ENCODE assay signal across 2 cellular contexts in genomic region chr6:96015791-96016776, GRCh38.
TF ChIP-seq lines count a peak whose summit lies in the region.

TSS of gene FUT9 (plus strand) at chr6:96015974. CDS start at chr6:96203156, 187,182 bp downstream.

TF ChIP-seq in WTC11, 78 proteins besides CTCF, POLR2A, EP300 and RAD21 (continued from another document and continues in another):
- TF ChIP-seq, protein P1, sequence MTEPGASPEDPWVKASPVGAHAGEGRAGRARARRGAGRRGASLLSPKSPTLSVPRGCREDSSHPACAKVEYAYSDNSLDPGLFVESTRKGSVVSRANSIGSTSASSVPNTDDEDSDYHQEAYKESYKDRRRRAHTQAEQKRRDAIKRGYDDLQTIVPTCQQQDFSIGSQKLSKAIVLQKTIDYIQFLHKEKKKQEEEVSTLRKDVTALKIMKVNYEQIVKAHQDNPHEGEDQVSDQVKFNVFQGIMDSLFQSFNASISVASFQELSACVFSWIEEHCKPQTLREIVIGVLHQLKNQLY (CRISPR knock-in tag; IDR thresholded peaks at IDR 0.05), result no peak
- TF ChIP-seq SP1 (CRISPR knock-in tag; conservative IDR thresholded peaks at IDR 0.05) (no peak), ZBTB21 (CRISPR knock-in tag; IDR thresholded peaks at IDR 0.05; ENCODE audit: borderline replicate concordance) (no peak), NR1H2 (CRISPR knock-in tag; IDR thresholded peaks at IDR 0.05) (no peak), ZNF671 (CRISPR knock-in tag; IDR thresholded peaks at IDR 0.05) (no peak), TCF7 (CRISPR knock-in tag; IDR thresholded peaks at IDR 0.05; ENCODE audit: low read depth) (no peak), FOXK1 (CRISPR knock-in tag; IDR thresholded peaks at IDR 0.05) (no peak; the same call in 1 of the 2 replicates), CREM (CRISPR knock-in tag; IDR thresholded peaks at IDR 0.05) (0 out of 2 replicates have a peak, but pooled peaks have one; percentile 16), ZNF121 (CRISPR knock-in tag; IDR thresholded peaks at IDR 0.05) (no peak), TP53 (CRISPR knock-in tag; IDR thresholded peaks at IDR 0.05) (no peak), ZNF416 (CRISPR knock-in tag; IDR thresholded peaks at IDR 0.05) (no peak), ATF1 (CRISPR knock-in tag; IDR thresholded peaks at IDR 0.05) (no peak; the same call in 1 of the 2 replicates), OVOL2 (CRISPR knock-in tag; IDR thresholded peaks at IDR 0.05; ENCODE audit: borderline replicate concordance) (no peak), IRF2 (CRISPR knock-in tag; IDR thresholded peaks at IDR 0.05; ENCODE audit: borderline replicate concordance, low read depth) (no peak)
- TF ChIP-seq, protein P2, sequence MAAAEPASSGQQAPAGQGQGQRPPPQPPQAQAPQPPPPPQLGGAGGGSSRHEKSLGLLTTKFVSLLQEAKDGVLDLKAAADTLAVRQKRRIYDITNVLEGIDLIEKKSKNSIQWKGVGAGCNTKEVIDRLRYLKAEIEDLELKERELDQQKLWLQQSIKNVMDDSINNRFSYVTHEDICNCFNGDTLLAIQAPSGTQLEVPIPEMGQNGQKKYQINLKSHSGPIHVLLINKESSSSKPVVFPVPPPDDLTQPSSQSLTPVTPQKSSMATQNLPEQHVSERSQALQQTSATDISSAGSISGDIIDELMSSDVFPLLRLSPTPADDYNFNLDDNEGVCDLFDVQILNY (CRISPR knock-in tag; IDR thresholded peaks at IDR 0.05), result no peak; the same call in 1 of the 2 replicates
- TF ChIP-seq, protein P3, sequence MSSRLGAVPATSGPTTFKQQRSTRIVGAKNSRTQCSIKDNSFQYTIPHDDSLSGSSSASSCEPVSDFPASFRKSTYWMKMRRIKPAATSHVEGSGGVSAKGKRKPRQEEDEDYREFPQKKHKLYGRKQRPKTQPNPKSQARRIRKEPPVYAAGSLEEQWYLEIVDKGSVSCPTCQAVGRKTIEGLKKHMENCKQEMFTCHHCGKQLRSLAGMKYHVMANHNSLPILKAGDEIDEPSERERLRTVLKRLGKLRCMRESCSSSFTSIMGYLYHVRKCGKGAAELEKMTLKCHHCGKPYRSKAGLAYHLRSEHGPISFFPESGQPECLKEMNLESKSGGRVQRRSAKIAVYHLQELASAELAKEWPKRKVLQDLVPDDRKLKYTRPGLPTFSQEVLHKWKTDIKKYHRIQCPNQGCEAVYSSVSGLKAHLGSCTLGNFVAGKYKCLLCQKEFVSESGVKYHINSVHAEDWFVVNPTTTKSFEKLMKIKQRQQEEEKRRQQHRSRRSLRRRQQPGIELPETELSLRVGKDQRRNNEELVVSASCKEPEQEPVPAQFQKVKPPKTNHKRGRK (CRISPR knock-in tag; IDR thresholded peaks at IDR 0.05; ENCODE audit: borderline replicate concordance), result no peak
- TF ChIP-seq, protein P4, sequence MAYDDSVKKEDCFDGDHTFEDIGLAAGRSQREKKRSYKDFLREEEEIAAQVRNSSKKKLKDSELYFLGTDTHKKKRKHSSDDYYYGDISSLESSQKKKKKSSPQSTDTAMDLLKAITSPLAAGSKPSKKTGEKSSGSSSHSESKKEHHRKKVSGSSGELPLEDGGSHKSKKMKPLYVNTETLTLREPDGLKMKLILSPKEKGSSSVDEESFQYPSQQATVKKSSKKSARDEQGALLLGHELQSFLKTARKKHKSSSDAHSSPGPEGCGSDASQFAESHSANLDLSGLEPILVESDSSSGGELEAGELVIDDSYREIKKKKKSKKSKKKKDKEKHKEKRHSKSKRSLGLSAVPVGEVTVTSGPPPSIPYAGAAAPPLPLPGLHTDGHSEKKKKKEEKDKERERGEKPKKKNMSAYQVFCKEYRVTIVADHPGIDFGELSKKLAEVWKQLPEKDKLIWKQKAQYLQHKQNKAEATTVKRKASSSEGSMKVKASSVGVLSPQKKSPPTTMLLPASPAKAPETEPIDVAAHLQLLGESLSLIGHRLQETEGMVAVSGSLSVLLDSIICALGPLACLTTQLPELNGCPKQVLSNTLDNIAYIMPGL (CRISPR knock-in tag; IDR thresholded peaks at IDR 0.05), result peak; percentile 94
- TF ChIP-seq, protein P5, sequence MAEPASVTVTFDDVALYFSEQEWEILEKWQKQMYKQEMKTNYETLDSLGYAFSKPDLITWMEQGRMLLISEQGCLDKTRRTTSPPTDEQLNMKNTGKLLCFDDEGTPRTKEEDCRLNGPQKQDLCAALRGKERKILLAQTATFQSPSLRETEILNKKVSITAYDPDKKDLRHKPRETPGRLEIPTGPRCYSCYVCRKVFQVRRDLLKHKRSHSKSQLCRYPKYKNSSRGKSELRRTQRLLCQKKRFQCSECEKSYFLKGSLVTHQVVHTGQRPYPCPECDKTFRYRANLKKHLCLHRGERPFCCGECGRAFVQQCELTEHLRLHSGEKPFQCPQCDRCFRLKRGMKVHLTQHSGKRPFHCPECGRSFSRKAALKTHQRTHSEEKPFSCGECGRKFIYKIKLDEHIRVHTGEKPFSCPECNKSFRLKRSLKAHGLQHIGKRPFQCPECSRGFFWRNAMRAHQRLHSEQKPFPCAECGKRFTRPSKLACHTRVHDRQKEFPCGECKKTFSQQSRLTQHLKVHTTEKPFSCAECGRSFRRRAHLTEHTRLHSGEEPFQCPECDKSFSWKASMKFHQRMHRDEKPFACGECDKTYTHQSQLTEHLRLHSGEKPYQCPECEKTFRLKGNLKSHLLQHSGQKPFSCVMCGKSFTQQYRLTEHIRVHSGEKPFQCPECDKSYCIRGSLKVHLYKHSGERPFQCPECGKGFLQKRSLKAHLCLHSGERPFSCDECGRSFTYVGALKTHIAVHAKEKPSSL (CRISPR knock-in tag; conservative IDR thresholded peaks at IDR 0.05), result no peak
- TF ChIP-seq, protein P6, sequence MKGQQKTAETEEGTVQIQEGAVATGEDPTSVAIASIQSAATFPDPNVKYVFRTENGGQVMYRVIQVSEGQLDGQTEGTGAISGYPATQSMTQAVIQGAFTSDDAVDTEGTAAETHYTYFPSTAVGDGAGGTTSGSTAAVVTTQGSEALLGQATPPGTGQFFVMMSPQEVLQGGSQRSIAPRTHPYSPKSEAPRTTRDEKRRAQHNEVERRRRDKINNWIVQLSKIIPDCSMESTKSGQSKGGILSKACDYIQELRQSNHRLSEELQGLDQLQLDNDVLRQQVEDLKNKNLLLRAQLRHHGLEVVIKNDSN (CRISPR knock-in tag; IDR thresholded peaks at IDR 0.05), result no peak

TF ChIP-seq in HepG2, 621 proteins besides CTCF, POLR2A, EP300 and RAD21 (continued from another document):
- TF ChIP-seq, protein P7, sequence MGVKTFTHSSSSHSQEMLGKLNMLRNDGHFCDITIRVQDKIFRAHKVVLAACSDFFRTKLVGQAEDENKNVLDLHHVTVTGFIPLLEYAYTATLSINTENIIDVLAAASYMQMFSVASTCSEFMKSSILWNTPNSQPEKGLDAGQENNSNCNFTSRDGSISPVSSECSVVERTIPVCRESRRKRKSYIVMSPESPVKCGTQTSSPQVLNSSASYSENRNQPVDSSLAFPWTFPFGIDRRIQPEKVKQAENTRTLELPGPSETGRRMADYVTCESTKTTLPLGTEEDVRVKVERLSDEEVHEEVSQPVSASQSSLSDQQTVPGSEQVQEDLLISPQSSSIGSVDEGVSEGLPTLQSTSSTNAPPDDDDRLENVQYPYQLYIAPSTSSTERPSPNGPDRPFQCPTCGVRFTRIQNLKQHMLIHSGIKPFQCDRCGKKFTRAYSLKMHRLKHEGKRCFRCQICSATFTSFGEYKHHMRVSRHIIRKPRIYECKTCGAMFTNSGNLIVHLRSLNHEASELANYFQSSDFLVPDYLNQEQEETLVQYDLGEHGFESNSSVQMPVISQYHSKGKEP (CRISPR knock-in tag; IDR thresholded peaks at IDR 0.05), result no peak
- TF ChIP-seq DZIP1 (CRISPR knock-in tag; IDR thresholded peaks at IDR 0.05) (no peak), ETS1 (CRISPR knock-in tag; IDR thresholded peaks at IDR 0.05) (no peak), ZNF687 (CRISPR knock-in tag; IDR thresholded peaks at IDR 0.05) (peak; percentile 32; the same call in 1 of the 2 replicates)
- TF ChIP-seq, protein P8, sequence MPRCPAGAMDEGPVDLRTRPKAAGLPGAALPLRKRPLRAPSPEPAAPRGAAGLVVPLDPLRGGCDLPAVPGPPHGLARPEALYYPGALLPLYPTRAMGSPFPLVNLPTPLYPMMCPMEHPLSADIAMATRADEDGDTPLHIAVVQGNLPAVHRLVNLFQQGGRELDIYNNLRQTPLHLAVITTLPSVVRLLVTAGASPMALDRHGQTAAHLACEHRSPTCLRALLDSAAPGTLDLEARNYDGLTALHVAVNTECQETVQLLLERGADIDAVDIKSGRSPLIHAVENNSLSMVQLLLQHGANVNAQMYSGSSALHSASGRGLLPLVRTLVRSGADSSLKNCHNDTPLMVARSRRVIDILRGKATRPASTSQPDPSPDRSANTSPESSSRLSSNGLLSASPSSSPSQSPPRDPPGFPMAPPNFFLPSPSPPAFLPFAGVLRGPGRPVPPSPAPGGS (CRISPR knock-in tag; IDR thresholded peaks at IDR 0.05), result no peak
- TF ChIP-seq, protein P9, sequence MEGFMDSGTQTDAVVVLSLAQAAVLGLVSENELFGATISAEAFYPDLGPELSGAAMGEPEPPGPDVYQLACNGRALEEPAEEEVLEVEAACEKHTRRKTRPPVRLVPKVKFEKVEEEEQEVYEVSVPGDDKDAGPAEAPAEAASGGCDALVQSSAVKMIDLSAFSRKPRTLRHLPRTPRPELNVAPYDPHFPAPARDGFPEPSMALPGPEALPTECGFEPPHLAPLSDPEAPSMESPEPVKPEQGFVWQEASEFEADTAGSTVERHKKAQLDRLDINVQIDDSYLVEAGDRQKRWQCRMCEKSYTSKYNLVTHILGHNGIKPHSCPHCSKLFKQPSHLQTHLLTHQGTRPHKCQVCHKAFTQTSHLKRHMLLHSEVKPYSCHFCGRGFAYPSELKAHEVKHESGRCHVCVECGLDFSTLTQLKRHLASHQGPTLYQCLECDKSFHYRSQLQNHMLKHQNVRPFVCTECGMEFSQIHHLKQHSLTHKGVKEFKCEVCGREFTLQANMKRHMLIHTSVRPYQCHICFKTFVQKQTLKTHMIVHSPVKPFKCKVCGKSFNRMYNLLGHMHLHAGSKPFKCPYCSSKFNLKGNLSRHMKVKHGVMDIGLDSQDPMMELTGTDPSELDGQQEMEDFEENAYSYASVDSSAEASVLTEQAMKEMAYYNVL (CRISPR knock-in tag; IDR thresholded peaks at IDR 0.05; ENCODE audit: borderline replicate concordance), result no peak
TF ChIP-seq in HepG2: peak in this region for 3.
